Comparison of ENCODE assay signal across 13 cellular contexts in genomic region chr5:12100542-12100941, GRCh38.
DNase-seq lines count a peak whose midpoint lies in the region; ATAC-seq and TF ChIP-seq lines count a peak whose summit lies in the region.
"Had no signal": no experiment of that assay in that cellular context is flagged by ENCODE, and none has a peak within 500 bp of the region (broad histone marks: within the 10 kb centered on the region; RNA-seq: fewer than 3 reads in every experiment).

No MANE protein-coding gene starts in this region.

- H4K8ac ChIP-seq in H9 (replicated peaks; ENCODE audit: insufficient read length, low read depth, low read length) = no peak overlapping the region

- TF ChIP-seq RAD21 in SK-N-SH (IDR thresholded peaks at IDR 0.05; ENCODE audit: low read length) = no peak

- H3K27ac Mint-ChIP-seq in H9 (no peak overlapping the region), neural progenitor cell (no peak overlapping the region)
- H3K27ac Mint-ChIP-seq: CD4-positive, alpha-beta T cell had no signal

- H3K4me2 ChIP-seq in H9 (ENCODE audit: insufficient read depth, insufficient read length, low read length) (no peak overlapping the region), neural progenitor cell (no peak overlapping the region), SK-N-SH (no peak overlapping the region)

- H3K9me3 ChIP-seq in H9 (ENCODE audit: control insufficient read depth, low read depth, low read length) (no peaks in the 10 kb centered on the region), RWPE2 (ENCODE audit: severe bottlenecking) (no peaks in the 10 kb centered on the region), neural progenitor cell (ENCODE audit: low read depth) (no peaks in the 10 kb centered on the region), SK-N-SH (no peaks in the 10 kb centered on the region)
- H3K9me3 ChIP-seq: BE2C, Caco-2 had no signal

- POLR2A ChIA-PET in SK-N-SH (lab: Yijun Ruan, JAX) = no interaction called here

- CTCF ChIA-PET in SK-N-SH (lab: Yijun Ruan, JAX) = no interaction called here

- no peak overlapping the region for H4K91ac ChIP-seq in H9 (ENCODE audit: insufficient read length, low read depth, low read length)

- TF ChIP-seq CTCF in H9 (conservative IDR thresholded peaks at IDR 0.05) (peak; percentile 53), RWPE2 (IDR thresholded peaks at IDR 0.05; ENCODE audit: poor library complexity, severe bottlenecking) (peak; percentile 23), neural progenitor cell (IDR thresholded peaks at IDR 0.05) (peak; percentile 28), SK-N-SH (IDR thresholded peaks at IDR 0.05) (no peak)

- H3K9me2 ChIP-seq in SK-N-SH = no peaks in the 10 kb centered on the region

- H3K56ac ChIP-seq in H9 (ENCODE audit: insufficient read length, low read depth, low read length) = no peak overlapping the region

- no peak overlapping the region for H2AK5ac ChIP-seq in H9 (ENCODE audit: insufficient read length, low read length)

- H2BK120ac ChIP-seq in H9 (ENCODE audit: low read depth, low read length, poor library complexity, severe bottlenecking) = no peak overlapping the region

- H3K9me3 Mint-ChIP-seq in H9 = peaks cover 1 to 3% of the 10 kb centered on the region in 2 experiments; a peak in 2 of 5 replicates
- no peaks in the 10 kb centered on the region for H3K9me3 Mint-ChIP-seq in neural progenitor cell

- H3K36me3 Mint-ChIP-seq in H9 (ENCODE audit: insufficient read depth in 1 of 3, low read depth in 3 of 3) (no peaks in the 10 kb centered on the region; a peak in 1 of 7 replicates), neural progenitor cell (no peaks in the 10 kb centered on the region)

- no peak for TF ChIP-seq EP300 in SK-N-SH (IDR thresholded peaks at IDR 0.05; ENCODE audit: borderline replicate concordance in 1 of 2, low read depth in 1 of 2, low read length in 1 of 2)

- no peak overlapping the region for H2BK15ac ChIP-seq in H9 (ENCODE audit: low read depth, low read length)

- H3K9ac ChIP-seq in H9 (ENCODE audit: extremely low read depth, insufficient read length, low read length) = no peak overlapping the region
- no peak overlapping the region for H3K9ac ChIP-seq in neural progenitor cell
- H3K9ac ChIP-seq in SK-N-SH = no peak overlapping the region

- no peak overlapping the region for H2BK20ac ChIP-seq in H9 (ENCODE audit: low read depth, low read length, poor library complexity, severe bottlenecking)

- no peak overlapping the region for H3K23ac ChIP-seq in H9 (ENCODE audit: insufficient read length, low read depth, low read length)

- H3K4me3 Mint-ChIP-seq in H9 = no peak overlapping the region
- H3K4me3 Mint-ChIP-seq in neural progenitor cell = no peak overlapping the region
- H3K4me3 Mint-ChIP-seq: CD4-positive, alpha-beta T cell had no signal

- H3K4me3 ChIP-seq in RWPE2 (ENCODE audit: severe bottlenecking) = no peak overlapping the region
- H3K4me3 ChIP-seq in neural progenitor cell = no peak overlapping the region
- no peak overlapping the region for H3K4me3 ChIP-seq in SK-N-SH (ENCODE audit: low read depth in 2 of 2, low read length in 1 of 2)

- H3K36me3 ChIP-seq in RWPE2 (ENCODE audit: low read depth) (no peaks in the 10 kb centered on the region), neural progenitor cell (no peaks in the 10 kb centered on the region), SK-N-SH (replicated peaks in 1 of 2; ENCODE audit: control insufficient read depth in 1 of 2, insufficient read depth in 2 of 2, low read length in 1 of 2) (no peaks in the 10 kb centered on the region)
- H3K36me3 ChIP-seq: BE2C had no signal

- no peaks in the 10 kb centered on the region for H3F3A ChIP-seq in neural progenitor cell (ENCODE audit: low read depth)
- no peaks in the 10 kb centered on the region for H3F3A ChIP-seq in SK-N-SH (replicated peaks; ENCODE audit: insufficient read depth)

- no peaks in the 10 kb centered on the region for H3K79me2 ChIP-seq in H9 (ENCODE audit: insufficient read depth, low read length)
- H3K79me2 ChIP-seq in neural progenitor cell (ENCODE audit: low read depth) = no peaks in the 10 kb centered on the region
- no peaks in the 10 kb centered on the region for H3K79me2 ChIP-seq in SK-N-SH (ENCODE audit: insufficient read depth)

- H3K18ac ChIP-seq in H9 (ENCODE audit: insufficient read length, low read depth, low read length) = no peak overlapping the region

- H3T11ph ChIP-seq in H9 (ENCODE audit: low read length) = no peak overlapping the region

- no peaks in the 10 kb centered on the region for H3K79me1 ChIP-seq in H9 (ENCODE audit: insufficient read depth, low read depth, low read length, poor library complexity, severe bottlenecking)

- no peaks in the 10 kb centered on the region for H3K23me2 ChIP-seq in H9 (ENCODE audit: insufficient read length, low read depth, low read length, poor library complexity, severe bottlenecking)

- DNase-seq in H9 = no peak
- no peak for DNase-seq in RWPE2 (ENCODE audit: low spot score)
- DNase-seq in neural progenitor cell (ENCODE audit: low spot score) = no peak
- DNase-seq in SK-N-SH = no peak
- DNase-seq: ACHN; BE2C; C1 segment of cervical spinal cord; Caco-2; CD4-positive, alpha-beta T cell; GOT3; H7 had no signal

- no peak overlapping the region for H2BK5ac ChIP-seq in H9 (ENCODE audit: insufficient read length, low read length)

- H3K27me3 Mint-ChIP-seq in H9 (ENCODE audit: low read depth) = no peaks in the 10 kb centered on the region; the same call in 1 of the 2 replicates
- no peaks in the 10 kb centered on the region for H3K27me3 Mint-ChIP-seq in neural progenitor cell (ENCODE audit: insufficient read depth, low read depth)
- H3K27me3 Mint-ChIP-seq: CD4-positive, alpha-beta T cell had no signal

- H3K4me1 Mint-ChIP-seq in H9 (peaks cover 5 to 6% of the 10 kb centered on the region in 2 experiments), neural progenitor cell (no peaks in the 10 kb centered on the region)

- no peaks in the 10 kb centered on the region for H3K27me3 ChIP-seq in H9 (ENCODE audit: insufficient read depth, low read length)
- no peaks in the 10 kb centered on the region for H3K27me3 ChIP-seq in RWPE2 (ENCODE audit: insufficient read depth, poor library complexity, severe bottlenecking)
- no peaks in the 10 kb centered on the region for H3K27me3 ChIP-seq in neural progenitor cell
- H3K27me3 ChIP-seq in SK-N-SH (ENCODE audit: insufficient read depth) = no peaks in the 10 kb centered on the region
- H3K27me3 ChIP-seq: BE2C had no signal

- no peak overlapping the region for H2BK12ac ChIP-seq in H9 (ENCODE audit: insufficient read length, low read depth, low read length)

- H3K14ac ChIP-seq in H9 (ENCODE audit: insufficient read depth, low read length) = no peak overlapping the region

- H2AFZ ChIP-seq in H9 (ENCODE audit: low read length) = no peak overlapping the region
- no peak overlapping the region for H2AFZ ChIP-seq in neural progenitor cell (replicated peaks)
- no peak overlapping the region for H2AFZ ChIP-seq in SK-N-SH (ENCODE audit: low read depth)

- H3K27ac ChIP-seq in H9 (ENCODE audit: insufficient read length, low read depth, low read length) (no peak overlapping the region), RWPE2 (ENCODE audit: poor library complexity, severe bottlenecking) (no peak overlapping the region), neural progenitor cell (no peak overlapping the region), SK-N-SH (ENCODE audit: low read depth in 2 of 2, low read length in 1 of 2) (no peak overlapping the region)

- H4K5ac ChIP-seq in H9 (ENCODE audit: insufficient read length, low read depth, low read length) = no peak overlapping the region

- H4K20me1 ChIP-seq in H9 (ENCODE audit: control insufficient read depth, insufficient read depth, insufficient read length) (no peaks in the 10 kb centered on the region), neural progenitor cell (ENCODE audit: low read depth) (no peaks in the 10 kb centered on the region), SK-N-SH (ENCODE audit: insufficient read depth) (no peaks in the 10 kb centered on the region)

- no peak overlapping the region for H3K4ac ChIP-seq in H9 (ENCODE audit: low read depth, low read length)

- ATAC-seq in RWPE2 (ENCODE audit: low read depth) (no peak), GM21447 (IDR thresholded peaks at IDR 0.05; ENCODE audit: unreplicated experiment) (no peak), GM19463 (IDR thresholded peaks at IDR 0.05; ENCODE audit: unreplicated experiment) (no peak)

- H3K4me1 ChIP-seq in H9 (ENCODE audit: insufficient read depth, low read length) (no peaks in the 10 kb centered on the region), RWPE2 (ENCODE audit: insufficient read depth, poor library complexity, severe bottlenecking) (no peaks in the 10 kb centered on the region), neural progenitor cell (no peaks in the 10 kb centered on the region), SK-N-SH (ENCODE audit: control insufficient read depth in 1 of 2, insufficient read depth in 2 of 2, low read depth in 1 of 2, low read length in 1 of 2) (no peaks in the 10 kb centered on the region)
- H3K4me1 ChIP-seq: BE2C, Caco-2 had no signal

TF ChIP-seq in SK-N-SH, 30 proteins besides CTCF, POLR2A, EP300 and RAD21 (continues in another document):
- TF ChIP-seq FOSL2 (IDR thresholded peaks at IDR 0.05; ENCODE audit: borderline replicate concordance, low read depth) (no peak), TEAD4 (IDR thresholded peaks at IDR 0.05; ENCODE audit: borderline replicate concordance, insufficient read depth) (no peak), MEF2A (IDR thresholded peaks at IDR 0.05; ENCODE audit: borderline replicate concordance, low read depth) (no peak), RCOR1 (IDR thresholded peaks at IDR 0.05; ENCODE audit: low read length) (no peak), SMC3 (IDR thresholded peaks at IDR 0.05; ENCODE audit: low read depth, low read length) (no peak)
- TF ChIP-seq, protein P1, sequence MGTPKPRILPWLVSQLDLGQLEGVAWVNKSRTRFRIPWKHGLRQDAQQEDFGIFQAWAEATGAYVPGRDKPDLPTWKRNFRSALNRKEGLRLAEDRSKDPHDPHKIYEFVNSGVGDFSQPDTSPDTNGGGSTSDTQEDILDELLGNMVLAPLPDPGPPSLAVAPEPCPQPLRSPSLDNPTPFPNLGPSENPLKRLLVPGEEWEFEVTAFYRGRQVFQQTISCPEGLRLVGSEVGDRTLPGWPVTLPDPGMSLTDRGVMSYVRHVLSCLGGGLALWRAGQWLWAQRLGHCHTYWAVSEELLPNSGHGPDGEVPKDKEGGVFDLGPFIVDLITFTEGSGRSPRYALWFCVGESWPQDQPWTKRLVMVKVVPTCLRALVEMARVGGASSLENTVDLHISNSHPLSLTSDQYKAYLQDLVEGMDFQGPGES (IDR thresholded peaks at IDR 0.05; ENCODE audit: low read depth, low read length) = no peak
- TF ChIP-seq, protein P2, sequence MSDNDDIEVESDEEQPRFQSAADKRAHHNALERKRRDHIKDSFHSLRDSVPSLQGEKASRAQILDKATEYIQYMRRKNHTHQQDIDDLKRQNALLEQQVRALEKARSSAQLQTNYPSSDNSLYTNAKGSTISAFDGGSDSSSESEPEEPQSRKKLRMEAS (IDR thresholded peaks at IDR 0.05; ENCODE audit: low read depth) = no peak
